ENCODE assay signal across 7 cellular contexts in genomic region chr2:64019083-64019974, GRCh38. TPM values are rescaled to one million over a fixed set of nuclear protein-coding genes. Genes with fewer than 3 reads are reported as not detected.
DNase-seq lines count a peak whose midpoint lies in the region; ATAC-seq, FAIRE-seq and TF ChIP-seq lines count a peak whose summit lies in the region.

VPS54 (minus strand) TSS chr2:64019428; CDS start chr2:63983999, 35,429 bp downstream.

- peak within 1 kb of the TSS; percentile 97 for H3K27ac ChIP-seq in HEK293 (ENCODE audit: extremely low read depth, low read depth, low read length)

- FAIRE-seq in GM12892 (lab: Jason Lieb, UNC), result peak; percentile 66

- H3K4me1 ChIP-seq in HEK293 (ENCODE audit: control insufficient read depth, insufficient read depth, low read length), result peaks cover 3% of the 10 kb centered on the region

- peak; percentile 69 to 75 for ATAC-seq in activated CD4-positive, CD25-positive, alpha-beta regulatory T cell treated with anti-CD3 and anti-CD28 coated beads, Interleukin-2, amount 50 U/mL, for 24 hours

- H3K36me3 ChIP-seq in HEK293 (ENCODE audit: control insufficient read depth in 2 of 2, insufficient read depth in 1 of 2, low read length in 2 of 2), result no peaks in the 10 kb centered on the region

- no peaks in the 10 kb centered on the region for H3K9me3 ChIP-seq in HEK293 (ENCODE audit: control insufficient read depth, insufficient read depth, low read depth, low read length)

- TF ChIP-seq POLR2A in GM12892 (IDR thresholded peaks at IDR 0.05; ENCODE audit: low read depth, low read length), result peak; percentile 79

- POLR2A ChIA-PET in HEK293 (lab: Yijun Ruan, JAX), result interaction anchor here (0.7 kb wide), 1 partner anchor 121 kb away, joined by 4 read pairs; no protein-coding TSS in a partner anchor

- CTCF ChIA-PET in HEK293 (lab: Yijun Ruan, JAX), result no interaction called here

- DNase-seq in GM12892 (ENCODE audit: insufficient read length), result peak; percentile 56
- DNase-seq in NCI-H1105 treated with DMSO at 0.1 percent for 48 hours (lab: John Stamatoyannopoulos, UW), result peak; percentile 44
- DNase-seq in cerebellum (ENCODE audit: low spot score), result peak; percentile 73
- peak; percentile 68 for DNase-seq in kidney tubule cell (ENCODE audit: low spot score)
- DNase-seq in stimulated activated CD4-positive, alpha-beta T cell treated with anti-CD3 and anti-CD28 coated beads, Interleukin-15, amount 100 ng/mL, for 48 hours (ENCODE audit: low read depth in 2 of 2), result peak; percentile 36 to 38

- H3K4me3 ChIP-seq in HEK293 (ENCODE audit: low read depth, low read length), result peak within 1 kb of the TSS; percentile 75

- TF ChIP-seq CTCF in HEK293 (tag by site-specific recombination; IDR thresholded peaks at IDR 0.05), result peak; percentile 54; the same call in 1 of the 2 replicates

TF ChIP-seq in HEK293, 187 proteins besides CTCF, POLR2A, EP300 and RAD21 (continues in another document):
- TF ChIP-seq ZNF214 (tag by site-specific recombination; IDR thresholded peaks at IDR 0.05; ENCODE audit: borderline replicate concordance), result no peak
- peak; percentile 67 for TF ChIP-seq KLF16 (tag by site-specific recombination; IDR thresholded peaks at IDR 0.05)
- no peak for TF ChIP-seq ATF2 (tag by site-specific recombination; IDR thresholded peaks at IDR 0.05; ENCODE audit: low read depth)
- TF ChIP-seq ZNF704 (tag by site-specific recombination; IDR thresholded peaks at IDR 0.05), result no peak
- no peak for TF ChIP-seq SALL2 (tag by site-specific recombination; IDR thresholded peaks at IDR 0.05; ENCODE audit: borderline replicate concordance)
- TF ChIP-seq ZNF623 (tag by site-specific recombination; IDR thresholded peaks at IDR 0.05), result no peak
- TF ChIP-seq, protein P1, sequence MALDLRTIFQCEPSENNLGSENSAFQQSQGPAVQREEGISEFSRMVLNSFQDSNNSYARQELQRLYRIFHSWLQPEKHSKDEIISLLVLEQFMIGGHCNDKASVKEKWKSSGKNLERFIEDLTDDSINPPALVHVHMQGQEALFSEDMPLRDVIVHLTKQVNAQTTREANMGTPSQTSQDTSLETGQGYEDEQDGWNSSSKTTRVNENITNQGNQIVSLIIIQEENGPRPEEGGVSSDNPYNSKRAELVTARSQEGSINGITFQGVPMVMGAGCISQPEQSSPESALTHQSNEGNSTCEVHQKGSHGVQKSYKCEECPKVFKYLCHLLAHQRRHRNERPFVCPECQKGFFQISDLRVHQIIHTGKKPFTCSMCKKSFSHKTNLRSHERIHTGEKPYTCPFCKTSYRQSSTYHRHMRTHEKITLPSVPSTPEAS (tag by site-specific recombination; IDR thresholded peaks at IDR 0.05), result peak; percentile 56; the same call in 1 of the 2 replicates
- peak; percentile 72; the same call in 1 of the 2 replicates for TF ChIP-seq BCL11B (tag by site-specific recombination; IDR thresholded peaks at IDR 0.05; ENCODE audit: low read depth)
- peak; percentile 54; the same call in 1 of the 2 replicates for TF ChIP-seq ZNF561 (tag by site-specific recombination; IDR thresholded peaks at IDR 0.05; ENCODE audit: borderline replicate concordance)
- no peak for TF ChIP-seq ZSCAN16 (tag by site-specific recombination; IDR thresholded peaks at IDR 0.05)
- no peak for TF ChIP-seq IKZF3 (tag by site-specific recombination; IDR thresholded peaks at IDR 0.05)
- no peak for TF ChIP-seq ZNF140 (tag by site-specific recombination; IDR thresholded peaks at IDR 0.05)
- no peak for TF ChIP-seq ZNF707 (tag by site-specific recombination; IDR thresholded peaks at IDR 0.05)
- 0 out of 2 replicates have a peak, but pooled peaks have one; percentile 23 for TF ChIP-seq ZFP69B (tag by site-specific recombination; IDR thresholded peaks at IDR 0.05)
- TF ChIP-seq, protein P2, sequence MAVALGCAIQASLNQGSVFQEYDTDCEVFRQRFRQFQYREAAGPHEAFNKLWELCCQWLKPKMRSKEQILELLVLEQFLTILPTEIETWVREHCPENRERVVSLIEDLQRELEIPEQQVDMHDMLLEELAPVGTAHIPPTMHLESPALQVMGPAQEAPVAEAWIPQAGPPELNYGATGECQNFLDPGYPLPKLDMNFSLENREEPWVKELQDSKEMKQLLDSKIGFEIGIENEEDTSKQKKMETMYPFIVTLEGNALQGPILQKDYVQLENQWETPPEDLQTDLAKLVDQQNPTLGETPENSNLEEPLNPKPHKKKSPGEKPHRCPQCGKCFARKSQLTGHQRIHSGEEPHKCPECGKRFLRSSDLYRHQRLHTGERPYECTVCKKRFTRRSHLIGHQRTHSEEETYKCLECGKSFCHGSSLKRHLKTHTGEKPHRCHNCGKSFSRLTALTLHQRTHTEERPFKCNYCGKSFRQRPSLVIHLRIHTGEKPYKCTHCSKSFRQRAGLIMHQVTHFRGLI (tag by site-specific recombination; IDR thresholded peaks at IDR 0.05), result no peak
- TF ChIP-seq YY1 (tag by site-specific recombination; IDR thresholded peaks at IDR 0.05), result no peak
- no peak for TF ChIP-seq ZBTB44 (tag by site-specific recombination; IDR thresholded peaks at IDR 0.05)
- TF ChIP-seq PRDM6 (tag by site-specific recombination; IDR thresholded peaks at IDR 0.05), result no peak
- peak; percentile 45; the same call in 1 of the 2 replicates for TF ChIP-seq ZXDB (tag by site-specific recombination; IDR thresholded peaks at IDR 0.05)
- TF ChIP-seq PRDM1 (tag by site-specific recombination; IDR thresholded peaks at IDR 0.05), result 0 out of 2 replicates have a peak, but pooled peaks have one; percentile 5
- no peak for TF ChIP-seq EGR2 (tag by site-specific recombination; IDR thresholded peaks at IDR 0.05; ENCODE audit: low read depth)
- 0 out of 2 replicates have a peak, but pooled peaks have one; percentile 23 for TF ChIP-seq ZNF2 (tag by site-specific recombination; IDR thresholded peaks at IDR 0.05)

RNA-seq across cellular contexts. Expression of gene VPS54, which starts in this region (rescaled TPM):
- 10.5 TPM for polyA plus RNA-seq in GM12892 (2012; ENCODE audit: missing spikeins)
- 31.2 TPM for total RNA-seq in cerebellum

Comparison
In these comparisons a context has a peak if more than half of its experiments do, and no peak if none do; other contexts are left out.
1. Peak in every context shown above with its lines: DNase-seq, ATAC-seq, H3K4me3 ChIP-seq and H3K27ac ChIP-seq.